In the genomic region with DNA sequence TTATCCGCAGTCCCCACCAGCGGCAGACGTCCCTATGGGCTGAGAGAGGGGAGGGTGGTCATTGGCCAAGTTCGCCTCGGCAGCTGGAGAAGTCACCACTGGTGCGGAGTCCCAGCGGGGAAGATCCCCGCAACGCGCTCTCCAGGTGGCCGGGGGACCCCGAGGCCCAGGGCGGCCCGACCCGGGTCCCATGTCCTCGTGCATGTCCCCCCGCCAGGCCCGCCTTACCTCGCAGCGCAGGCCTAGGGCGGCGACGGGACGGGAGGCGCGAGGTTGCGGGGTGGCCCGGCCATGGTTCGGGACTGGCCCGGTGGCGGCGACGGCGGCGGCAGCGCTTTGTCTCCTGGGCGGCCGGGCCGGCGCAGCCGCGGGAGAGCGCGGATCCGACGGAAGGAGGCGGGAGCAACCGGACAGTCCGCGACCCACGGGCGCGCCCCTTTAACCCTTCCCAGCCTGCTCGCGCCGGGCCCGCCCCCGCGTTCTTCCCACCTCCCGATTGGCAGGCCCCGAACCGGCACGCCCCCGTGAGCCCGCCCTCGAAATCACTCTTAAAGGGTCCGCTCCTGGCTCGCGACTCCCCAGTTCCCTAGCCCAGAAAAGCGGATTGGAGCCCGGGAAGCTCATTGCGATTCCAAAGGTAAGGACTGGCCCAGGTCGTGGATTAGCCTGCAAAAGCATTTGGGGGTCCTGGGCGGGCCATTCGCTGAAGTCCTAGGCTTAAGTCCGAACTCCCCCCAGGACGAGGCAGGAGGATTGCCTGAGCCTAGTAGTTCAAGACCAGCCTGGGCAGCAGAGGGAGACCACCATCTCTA, we compare ENCODE assay signal across 8 cellular contexts. TPM values are rescaled to one million over a fixed set of nuclear protein-coding genes. Genes with fewer than 3 reads are reported as not detected.
A peak's percentile ranks its signal among the peaks of the same experiment; 100 is the strongest.
DNase-seq lines count a peak whose midpoint lies in the region; ATAC-seq and TF ChIP-seq lines count a peak whose summit lies in the region.

Gene PHETA1, minus strand, starts transcription at position 412 of the 812 bp plus-strand sequence. CDS start 5,668 bp downstream, outside the sequence.

- peak within 1 kb of the TSS in 2 of 3 experiments; percentile 57 to 70 for H3K27ac Mint-ChIP-seq in nephron

- H3K4me3 Mint-ChIP-seq in nephron, result peak within 1 kb of the TSS; percentile 89 to 93 (median 90)

- DNase-seq in DMS53 (lab: John Stamatoyannopoulos, UW), result peak; percentile 71
- peak; percentile 67 for DNase-seq in KG1 (lab: John Stamatoyannopoulos, UW)
- DNase-seq in RPMI7951 (ENCODE audit: low read depth), result peak; percentile 86
- peak; percentile 61 for DNase-seq in activated effector memory CD4-positive, alpha-beta T cell treated with Interleukin-2 at 50 U/mL for 16 hours
- peak; percentile 71 for DNase-seq in fibroblast of the conjunctiva (ENCODE audit: low read depth)
- DNase-seq in stimulated activated naive CD4-positive, alpha-beta T cell (lab: John Stamatoyannopoulos, UW), result peak; percentile 17 to 67 (median 58)

- peaks cover 17% of the 10 kb centered on the region for H3K36me3 Mint-ChIP-seq in nephron (ENCODE audit: low read depth)

- peaks cover 11% of the 10 kb centered on the region for H3K4me1 Mint-ChIP-seq in nephron

- peaks cover 4% of the 10 kb centered on the region for H3K27me3 Mint-ChIP-seq in nephron (ENCODE audit: low read depth)

- TF ChIP-seq CTCF in nephron (IDR thresholded peaks at IDR 0.05; ENCODE audit: unreplicated experiment in 3 of 3), result no peak

- H3K9me3 Mint-ChIP-seq in nephron, result no peaks in the 10 kb centered on the region

- ATAC-seq in GM21737 (IDR thresholded peaks at IDR 0.05; ENCODE audit: unreplicated experiment), result peak; percentile 92

RNA-seq across cellular contexts. Expression of gene PHETA1, which starts in this region (rescaled TPM):
- total RNA-seq in RPMI7951 (2014; rRNA removed; shearing (Covaris generic)), result 2.3 and 6.8 TPM in 2 replicates

Comparison
In these comparisons a context has a peak if more than half of its experiments do, and no peak if none do; other contexts are left out.
1. Peak in every context shown above with its lines: DNase-seq and ATAC-seq.